Comparison of ENCODE assay signal across 1 cellular context in genomic region chr11:18395735-18396504, GRCh38.
A peak's percentile ranks its signal among the peaks of the same experiment; 100 is the strongest.
TF ChIP-seq lines count a peak whose summit lies in the region.

No MANE protein-coding gene starts in this region.

TF ChIP-seq in GM23338, 12 proteins besides CTCF, POLR2A, EP300 and RAD21:
- TF ChIP-seq CREB1 (CRISPR knock-in tag; IDR thresholded peaks at IDR 0.05; ENCODE audit: low read depth) (no peak), POLR2AphosphoS5 (IDR thresholded peaks at IDR 0.05; ENCODE audit: low read depth) (peak; percentile 46), ETS1 (IDR thresholded peaks at IDR 0.05) (no peak)
TF ChIP-seq in GM23338: peak in this region for 1.
